8 cellular contexts compared by ENCODE assay signal in genomic region chr5:140700177-140701144, GRCh38. TPM values are rescaled to one million over a fixed set of nuclear protein-coding genes. Genes with fewer than 3 reads are reported as not detected.
DNase-seq lines count a peak whose midpoint lies in the region; ATAC-seq and TF ChIP-seq lines count a peak whose summit lies in the region.

TSS of gene ZMAT2 (plus strand) at chr5:140700447. CDS start at chr5:140700461, 14 bp downstream.

- H3K4me3 Mint-ChIP-seq in CD8-positive, alpha-beta memory T cell, result peak within 1 kb of the TSS; percentile 94 to 99 (median 98)

- H3K9me3 ChIP-seq in CD8-positive, alpha-beta memory T cell (ENCODE audit: low read length), result no peaks in the 10 kb centered on the region
- no peaks in the 10 kb centered on the region for H3K9me3 ChIP-seq in lung (ENCODE audit: control insufficient read depth in 2 of 2, insufficient read depth in 1 of 2, low read length in 1 of 2)

- H3K4me3 ChIP-seq in CD8-positive, alpha-beta memory T cell (ENCODE audit: low read length), result peak within 1 kb of the TSS; percentile 88
- H3K4me3 ChIP-seq in lung, result peak within 1 kb of the TSS; percentile 80

- TF ChIP-seq CTCF in lung (IDR thresholded peaks at IDR 0.05; ENCODE audit: control extremely low read depth, extremely low read depth), result no peak

- H3K4me1 ChIP-seq in CD8-positive, alpha-beta memory T cell (ENCODE audit: insufficient read depth, low read length), result peaks cover 19% of the 10 kb centered on the region
- peaks cover 3 to 5% of the 10 kb centered on the region in 2 donors for H3K4me1 ChIP-seq in lung (ENCODE audit: control insufficient read depth in 2 of 2, insufficient read depth in 2 of 2, low read length in 2 of 2)

- H3K36me3 Mint-ChIP-seq in CD8-positive, alpha-beta memory T cell, result peaks cover 31 to 87% (median 43%) of the 10 kb centered on the region in 3 donors

- peaks cover 77% of the 10 kb centered on the region for H3K36me3 ChIP-seq in CD8-positive, alpha-beta memory T cell (ENCODE audit: insufficient read depth, low read length)
- peaks cover 46 to 52% of the 10 kb centered on the region in 2 donors for H3K36me3 ChIP-seq in lung (ENCODE audit: control insufficient read depth in 2 of 2, insufficient read depth in 2 of 2, low read length in 2 of 2)

- H3K27me3 ChIP-seq in CD8-positive, alpha-beta memory T cell (ENCODE audit: insufficient read depth, low read length, poor library complexity, severe bottlenecking), result no peaks in the 10 kb centered on the region
- H3K27me3 ChIP-seq in lung (ENCODE audit: control insufficient read depth, insufficient read depth), result no peaks in the 10 kb centered on the region

- H3K9me3 Mint-ChIP-seq in CD8-positive, alpha-beta memory T cell, result no peaks in the 10 kb centered on the region

- no peaks in the 10 kb centered on the region for H3K27me3 Mint-ChIP-seq in CD8-positive, alpha-beta memory T cell

- peaks cover 20 to 31% (median 29%) of the 10 kb centered on the region in 3 donors for H3K4me1 Mint-ChIP-seq in CD8-positive, alpha-beta memory T cell

- peak within 1 kb of the TSS; percentile 82 to 99 (median 97) for H3K27ac Mint-ChIP-seq in CD8-positive, alpha-beta memory T cell

- POLR2A ChIA-PET in CD8-positive, alpha-beta memory T cell (lab: Charles Lee), result interaction anchor here (0.8 to 2.0 kb wide), 4 partner anchors 9 to 53 kb away, joined by 3 to 12 read pairs (median 4); partner anchors contain the start of genes HARS1, HARS2, IK and WDR55

- ATAC-seq in GM19468 (IDR thresholded peaks at IDR 0.05; ENCODE audit: extremely low read depth, unreplicated experiment) (peak; percentile 88), lung (ENCODE audit: insufficient read depth, low FRiP score) (peak; percentile 100)

- WGBS in lung, 2 donors, result 1 to 3% methylated on average over 44 of the region's 44 CpGs

- H3K27ac ChIP-seq in CD8-positive, alpha-beta memory T cell (ENCODE audit: low read depth, low read length), result peak within 1 kb of the TSS; percentile 80
- peak within 1 kb of the TSS; percentile 39 to 80 for H3K27ac ChIP-seq in lung (ENCODE audit: low read depth in 1 of 2, low read length in 1 of 2)

- CTCF ChIA-PET in CD8-positive, alpha-beta memory T cell (lab: Charles Lee), result interaction anchor here (0.6 to 2.8 kb wide), 4 partner anchors 10 to 342 kb away, joined by 3 to 14 read pairs (median 3); partner anchors contain the start of genes HARS1, HARS2, IK and NDUFA2

- peak; percentile 87 to 96 (median 92) for DNase-seq in CD8-positive, alpha-beta memory T cell
- DNase-seq in HS-5 (ENCODE audit: low read depth), result peak; percentile 91
- DNase-seq in NK-92 treated with Interleukin-12 subunit alpha and Interleukin-12 subunit beta, amount 100 ng/mL, for 24 hours (lab: John Stamatoyannopoulos, UW), result peak; percentile 85
- peak; percentile 89 for DNase-seq in activated CD8-positive, alpha-beta memory T cell treated with anti-CD3 and anti-CD28 coated beads for 24 hours
- DNase-seq in effector CD8-positive, alpha-beta T cell (lab: John Stamatoyannopoulos, UW), result peak; percentile 92
- peak; percentile 95 for DNase-seq in lung (ENCODE audit: low spot score)
- peak; percentile 70 to 89 (median 88) for DNase-seq in stimulated activated CD4-positive, alpha-beta T cell treated with anti-CD3 and anti-CD28 coated beads, TNF-alpha, amount 100 ng/mL, for 4 hours (ENCODE audit: low read depth in 3 of 3)

RNA-seq across cellular contexts. Expression of gene ZMAT2, which starts in this region (rescaled TPM):
- 10 to 100 TPM; 71.2 to 75.2 TPM for total RNA-seq in CD8-positive, alpha-beta memory T cell
- polyA plus RNA-seq in CD8-positive, alpha-beta memory T cell, result 81.7 TPM
- total RNA-seq in lung, result 10 to 100 TPM; 30.2 to 43.3 TPM
- polyA plus RNA-seq in lung, result 10 to 100 TPM; 52.1 to 73.8 TPM

Comparison
In these comparisons a context has a peak if more than half of its experiments do, and no peak if none do; other contexts are left out.
1. Peak in every context shown above with its lines: DNase-seq, ATAC-seq, H3K4me3 ChIP-seq and H3K27ac ChIP-seq.